ENCODE assay signal across 21 cellular contexts in genomic region chr1:68706639-68707317, GRCh38.
"Had no signal": no experiment of that assay in that cellular context is flagged by ENCODE, and none has a peak within 500 bp of the region (broad histone marks: within the 10 kb centered on the region; RNA-seq: fewer than 3 reads in every experiment).

No MANE protein-coding gene starts in this region.

- DNase-seq: activated CD4-positive, alpha-beta memory T cell treated with anti-CD3 and anti-CD28 coated beads for 36 hours; activated CD4-positive, alpha-beta T cell treated with anti-CD3 and anti-CD28 coated beads for 4 hours; activated CD4-positive, CD25-positive, alpha-beta regulatory T cell; activated effector memory CD4-positive, alpha-beta T cell treated with Interleukin-2 at 50 U/mL for 16 hours; activated naive CD4-positive, alpha-beta T cell treated with anti-CD3 and anti-CD28 coated beads, Interleukin-2, amount 10 ng/mL, durations not matched to agents 7 days and 5 days; activated T-cell treated with anti-CD3 and anti-CD28 coated beads, Interleukin-2, amount 50 U/mL, for 72 hours; amygdala; colonic mucosa; dorsolateral prefrontal cortex; effector memory CD8-positive, alpha-beta T cell; foreskin melanocyte; kidney glomerular epithelial cell; left lung; naive B cell; occipital lobe; posterior cingulate gyrus; right lobe of liver; stimulated activated CD4-positive, alpha-beta T cell treated with anti-CD3 and anti-CD28 coated beads, Interleukin-1b, Interleukin-23, amount 100 ng/mL, for 48 hours; substantia nigra; tibial artery had no signal

- ATAC-seq: activated T-cell treated with anti-CD3 and anti-CD28 coated beads, Interleukin-2, amount 50 U/mL, for 72 hours; effector memory CD8-positive, alpha-beta T cell; esophagus mucosa; left lung; right lobe of liver had no signal
